Comparison of ENCODE assay signal across 16 cellular contexts in the genomic region with DNA sequence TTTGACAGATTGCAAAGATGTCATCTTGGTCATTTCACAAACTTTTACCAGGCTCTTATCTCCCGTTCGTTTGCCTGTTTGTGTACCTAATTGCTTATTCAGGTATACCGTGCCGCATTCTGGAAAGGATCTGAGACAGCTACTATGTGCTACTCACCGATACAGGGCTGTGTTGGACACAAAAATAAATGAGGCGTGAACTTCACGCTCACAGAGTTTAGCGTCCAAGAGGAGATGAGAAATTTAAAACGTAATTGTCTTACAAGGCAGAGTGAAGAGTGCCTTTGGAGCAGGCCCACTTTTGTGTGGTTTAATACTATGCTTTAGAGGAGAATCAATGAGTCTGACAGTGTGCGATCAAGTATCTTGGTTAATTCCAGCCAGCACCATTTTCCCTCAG. TPM values are rescaled to one million over a fixed set of nuclear protein-coding genes. Genes with fewer than 3 reads are reported as not detected.
A peak's percentile ranks its signal among the peaks of the same experiment; 100 is the strongest.
DNase-seq lines count a peak whose midpoint lies in the region; ATAC-seq and TF ChIP-seq lines count a peak whose summit lies in the region.
"Had no signal": no experiment of that assay in that cellular context is flagged by ENCODE, and none has a peak within 500 bp of the region (broad histone marks: within the 10 kb centered on the region; RNA-seq: fewer than 3 reads in every experiment).

No MANE protein-coding gene starts in this region.

- H3K4me3 Mint-ChIP-seq in T-helper 17 cell, result no peak overlapping the region
- H3K4me3 Mint-ChIP-seq: CD4-positive, CD25-positive, alpha-beta regulatory T cell had no signal

- peaks cover 6% of the 10 kb centered on the region for H3K4me1 ChIP-seq in parathyroid adenoma

- H3K27ac ChIP-seq in parathyroid adenoma, result no peak overlapping the region
- H3K27ac ChIP-seq: BLaER1 treated with 17β-estradiol and CSF1 and Interleukin-3, amounts not matched to agents 10 nM and 100 nM; HL-60 had no signal

- H3K79me2 ChIP-seq in parathyroid adenoma, result no peaks in the 10 kb centered on the region

- DNase-seq in NCI-H510A treated with DMSO at 0.1 percent for 48 hours (lab: John Stamatoyannopoulos, UW), result peak; percentile 9
- no peak for DNase-seq in NCI-H510A (lab: John Stamatoyannopoulos, UW)
- DNase-seq in kidney glomerular epithelial cell (lab: John Stamatoyannopoulos, UW), result peak; percentile 21
- DNase-seq in stimulated activated naive CD4-positive, alpha-beta T cell treated with Interleukin-2 at 50 U/mL for 16 hours (lab: John Stamatoyannopoulos, UW), result no peak
- no peak for DNase-seq in activated CD4-positive, CD25-positive, alpha-beta regulatory T cell (lab: John Stamatoyannopoulos, UW)
- DNase-seq in T-helper 17 cell, result no peak
- DNase-seq: ACHN; CD4-positive, CD25-positive, alpha-beta regulatory T cell; DMS53; HCEC 1CT had no signal

- H3K9ac ChIP-seq in parathyroid adenoma, result no peak overlapping the region
- H3K9ac ChIP-seq: BLaER1 treated with 17β-estradiol and CSF1 and Interleukin-3, amounts not matched to agents 10 nM and 100 nM had no signal

- H3K36me3 ChIP-seq in parathyroid adenoma (ENCODE audit: control insufficient read depth, insufficient read depth, low read length), result no peaks in the 10 kb centered on the region

- H2AFZ ChIP-seq in parathyroid adenoma, result no peak overlapping the region

- H3K4me3 ChIP-seq in parathyroid adenoma (ENCODE audit: low read depth, low read length), result peak overlapping the region; percentile 23
- H3K4me3 ChIP-seq: BLaER1 treated with 17β-estradiol and CSF1 and Interleukin-3, amounts not matched to agents 10 nM and 100 nM; GM12878 had no signal

- no peak overlapping the region for H3K27ac Mint-ChIP-seq in T-helper 17 cell
- H3K27ac Mint-ChIP-seq: CD4-positive, CD25-positive, alpha-beta regulatory T cell had no signal

- no peaks in the 10 kb centered on the region for H3K4me1 Mint-ChIP-seq in T-helper 17 cell
- H3K4me1 Mint-ChIP-seq: CD4-positive, CD25-positive, alpha-beta regulatory T cell had no signal

- peaks cover 29% of the 10 kb centered on the region for H3K27me3 Mint-ChIP-seq in T-helper 17 cell

- TF ChIP-seq CTCF in parathyroid adenoma (IDR thresholded peaks at IDR 0.05), result no peak

- ATAC-seq in T-helper 17 cell, result no peak
- ATAC-seq: GM12878 had no signal

- H3K4me2 ChIP-seq in parathyroid adenoma (ENCODE audit: low read length), result peak overlapping the region; percentile 53

- H3K9me3 ChIP-seq in parathyroid adenoma (ENCODE audit: control insufficient read depth, low read length), result no peaks in the 10 kb centered on the region
- H3K9me3 ChIP-seq in T-helper 17 cell (ENCODE audit: control insufficient read depth, low read length, poor library complexity, severe bottlenecking), result no peaks in the 10 kb centered on the region

- no peaks in the 10 kb centered on the region for H3K27me3 ChIP-seq in parathyroid adenoma (ENCODE audit: control insufficient read depth, insufficient read depth, low read length)
- H3K27me3 ChIP-seq: BLaER1 treated with 17β-estradiol and CSF1 and Interleukin-3, amounts not matched to agents 10 nM and 100 nM had no signal

- peaks cover 2% of the 10 kb centered on the region for H3K36me3 Mint-ChIP-seq in T-helper 17 cell (ENCODE audit: low read depth)
- H3K36me3 Mint-ChIP-seq: CD4-positive, CD25-positive, alpha-beta regulatory T cell had no signal

RNA-seq across cellular contexts. Expression of gene MAF, which starts 26.7 kb away (rescaled TPM):
- total RNA-seq in T-helper 17 cell, result 100 to 1,000 TPM; 130 to 139 TPM
- total RNA-seq: A172, G401 had no signal

Comparison
In these comparisons a context has a peak if more than half of its experiments do, and no peak if none do; other contexts are left out.
1. DNase-seq: peak in NCI-H510A treated with DMSO at 0.1 percent for 48 hours (single experiment) and kidney glomerular epithelial cell (single experiment); none in NCI-H510A (single experiment), stimulated activated naive CD4-positive, alpha-beta T cell treated with Interleukin-2 at 50 U/mL for 16 hours (single experiment), activated CD4-positive, CD25-positive, alpha-beta regulatory T cell (0 of 4) and T-helper 17 cell (0 of 3).